9 cellular contexts compared by ENCODE assay signal in genomic region chr17:7612294-7612640, GRCh38. TPM values are rescaled to one million over a fixed set of nuclear protein-coding genes. Genes with fewer than 3 reads are reported as not detected.
DNase-seq lines count a peak whose midpoint lies in the region; ATAC-seq, FAIRE-seq and TF ChIP-seq lines count a peak whose summit lies in the region.
"Had no signal": no experiment of that assay in that cellular context is flagged by ENCODE, and none has a peak within 500 bp of the region (broad histone marks: within the 10 kb centered on the region; RNA-seq: fewer than 3 reads in every experiment).

No MANE protein-coding gene starts in this region.

- no peak for DNase-seq in A549 (ENCODE audit: low read depth in 1 of 2, low spot score in 1 of 2)
- no peak for DNase-seq in Calu3
- DNase-seq in adipocyte (ENCODE audit: low read depth) = peak; percentile 64
- DNase-seq in memory B cell (ENCODE audit: low spot score in 2 of 2) = no peak
- DNase-seq in testis = no peak
- no peak for DNase-seq in H4 (ENCODE audit: low spot score)
- no peak for DNase-seq in HuH-7 (ENCODE audit: low spot score)

- no peaks in the 10 kb centered on the region for H3K9me3 Mint-ChIP-seq in Calu3 (ENCODE audit: low read depth, unreplicated experiment)
- no peaks in the 10 kb centered on the region for H3K9me3 Mint-ChIP-seq in memory B cell

- H3K4me3 Mint-ChIP-seq in Calu3 (ENCODE audit: low read depth, unreplicated experiment) = peak overlapping the region; percentile 78
- peak overlapping the region; percentile 53 for H3K4me3 Mint-ChIP-seq in memory B cell

- ATAC-seq in A549 (no peak), memory B cell (ENCODE audit: low read depth) (no peak), GM19324 (IDR thresholded peaks at IDR 0.05; ENCODE audit: low FRiP score, unreplicated experiment) (no peak)

- 96% methylated on average over 1 of the region's 1 CpG for WGBS in A549 (ENCODE audit: missing lambda C conversion rate)
- 79 to 84% methylated on average over 1 of the region's 1 CpG for WGBS in testis, 2 donors

- POLR2A ChIA-PET in A549 (lab: Yijun Ruan, JAX) = interaction anchor here (6.1 kb wide), 1 partner anchor 75 kb away, joined by 58 read pairs; the partner anchor contains the start of genes TP53 and WRAP53

- H3K9me3 ChIP-seq in A549 = no peaks in the 10 kb centered on the region
- H3K9me3 ChIP-seq in adipocyte (ENCODE audit: control insufficient read depth, low read length) = no peaks in the 10 kb centered on the region
- no peaks in the 10 kb centered on the region for H3K9me3 ChIP-seq in testis

- peak overlapping the region; percentile 91 for H3K4me2 ChIP-seq in A549

- no peak overlapping the region for H3K4me3 ChIP-seq in A549
- H3K4me3 ChIP-seq in adipocyte (ENCODE audit: low read length) = peak overlapping the region; percentile 97
- no peak overlapping the region for H3K4me3 ChIP-seq in testis

- intact Hi-C loops in Calu3 (cut with micrococcal nuclease; ENCODE audit: unreplicated experiment) = no loop called here
- intact Hi-C loops in testis (cut with DNase I; ENCODE audit: low total_unique reads) = no loop called here

- H3K4me1 ChIP-seq in A549 = peaks cover 29% of the 10 kb centered on the region
- peaks cover 34% of the 10 kb centered on the region for H3K4me1 ChIP-seq in adipocyte (ENCODE audit: control insufficient read depth, insufficient read depth, low read length)
- peaks cover 23% of the 10 kb centered on the region for H3K4me1 ChIP-seq in testis

- peaks cover 23% of the 10 kb centered on the region for H3K4me1 Mint-ChIP-seq in Calu3 (ENCODE audit: low read depth, unreplicated experiment)
- peaks cover 31% of the 10 kb centered on the region for H3K4me1 Mint-ChIP-seq in memory B cell

- H3K27me3 ChIP-seq in adipocyte (replicated peaks; ENCODE audit: control insufficient read depth, insufficient read depth, low read length) (no peaks in the 10 kb centered on the region), testis (no peaks in the 10 kb centered on the region)

- CTCF ChIA-PET in A549 (lab: Yijun Ruan, JAX) = interaction anchor here (0.9 to 7.7 kb wide), 9 partner anchors 11 to 150 kb away, joined by 3 to 56 read pairs (median 5); partner anchors contain the start of genes SAT2, SOX15, TP53 and WRAP53
- CTCF ChIA-PET in Calu3 (lab: Charles Lee) = no interaction called here

- H3K9ac ChIP-seq in adipocyte (ENCODE audit: low read length) = peak overlapping the region; percentile 23

- H3K27me3 Mint-ChIP-seq in Calu3 (ENCODE audit: unreplicated experiment) (no peaks in the 10 kb centered on the region), memory B cell (no peaks in the 10 kb centered on the region)

- H3K36me3 ChIP-seq in adipocyte (ENCODE audit: control insufficient read depth, insufficient read depth, low read length, severe bottlenecking) (peaks cover 14% of the 10 kb centered on the region), testis (ENCODE audit: low read depth, missing control alignments) (no peaks in the 10 kb centered on the region)

- FAIRE-seq in A549 (lab: Jason Lieb, UNC) = peak; percentile 51
- FAIRE-seq: D721Med had no signal

- TF ChIP-seq CTCF in A549 (IDR thresholded peaks at IDR 0.05) (no peak), Calu3 (IDR thresholded peaks at IDR 0.05; ENCODE audit: unreplicated experiment) (no peak), testis (IDR thresholded peaks at IDR 0.05) (no peak)

- no TSS peak for BruUV-seq in Calu3 (replicated peaks; lab: Mats Ljungman, UMichigan)

- TF ChIP-seq POLR2A in A549 (IDR thresholded peaks at IDR 0.05; ENCODE audit: low read length) = no peak
- no peak for TF ChIP-seq POLR2A in testis (IDR thresholded peaks at IDR 0.05)

- TF ChIP-seq EP300 in A549 (IDR thresholded peaks at IDR 0.05) = no peak

- no peak for TF ChIP-seq RAD21 in A549 (conservative IDR thresholded peaks at IDR 0.05 in 1 of 2, IDR thresholded peaks at IDR 0.05 in 1 of 2)

- peak overlapping the region; percentile 40 to 66; a peak in 4 of 6 replicates for H3K27ac ChIP-seq in A549
- no peak overlapping the region for H3K27ac ChIP-seq in testis

- H3K36me3 Mint-ChIP-seq in Calu3 (ENCODE audit: insufficient read depth, unreplicated experiment) (peaks cover 28% of the 10 kb centered on the region), memory B cell (peaks cover 6% of the 10 kb centered on the region)

- peak overlapping the region; percentile 11 for H3K27ac Mint-ChIP-seq in Calu3 (ENCODE audit: unreplicated experiment)
- no peak overlapping the region for H3K27ac Mint-ChIP-seq in memory B cell

TF ChIP-seq in A549, 52 proteins besides CTCF, POLR2A, EP300 and RAD21 (continues in another document):
- TF ChIP-seq HMGXB4 (CRISPR knock-in tag; IDR thresholded peaks at IDR 0.05; ENCODE audit: borderline replicate concordance) (no peak), FOXS1 (CRISPR knock-in tag; IDR thresholded peaks at IDR 0.05) (no peak), JUN (IDR thresholded peaks at IDR 0.05) (no peak), EHMT2 (IDR thresholded peaks at IDR 0.05; ENCODE audit: low read depth) (no peak), CEBPB (IDR thresholded peaks at IDR 0.05) (no peak), HOXA7 (CRISPR knock-in tag; IDR thresholded peaks at IDR 0.05) (no peak), ZSCAN20 (CRISPR knock-in tag; IDR thresholded peaks at IDR 0.05) (no peak), CHD2 (IDR thresholded peaks at IDR 0.05; ENCODE audit: low read length, partially characterized antibody) (no peak)

RNA-seq across cellular contexts. Expression of gene FXR2, which starts 2.4 kb away (rescaled TPM):
- polyA plus RNA-seq in A549 (2011; rRNA removed) (40.7 and 45.3 TPM in 2 replicates), A549 (2017; fragmentation: RNase III; extraction: RNeasy Plus Mini Kit Qiagen cat#74134 plus additional on column Dnase treatment) (38.9 to 45.2 TPM (median 42.9 TPM) in 3 replicates), testis (ENCODE audit: insufficient read depth, low read depth, low replicate concordance) (76.0 TPM)
- polyA plus RNA-seq in A549 (2012; cell fraction: cytosol; rRNA removed) = 57.2 and 75.6 TPM in 2 replicates
- 120 and 125 TPM in 2 replicates for polyA plus RNA-seq in A549 (2012; cell fraction: nucleus; rRNA removed)
- 74.1 and 80.2 TPM in 2 replicates for polyA minus RNA-seq in A549 (2011; rRNA and poly(A)+ RNA removed)
- total RNA-seq in Calu3 (2022) (30.3 and 30.9 TPM in 2 replicates), testis (10 to 100 TPM; 53.8 to 60.3 TPM)
- 11.4 and 16.5 TPM in 2 replicates for total RNA-seq in H4 (2014; rRNA removed; shearing (Covaris generic))

RNA-seq across cellular contexts. Expression of gene SAT2, which starts 15.4 kb away (rescaled TPM):
- polyA plus RNA-seq in A549 (2011; rRNA removed) (38.1 and 44.4 TPM in 2 replicates), A549 (2017; fragmentation: RNase III; extraction: RNeasy Plus Mini Kit Qiagen cat#74134 plus additional on column Dnase treatment) (59.8 to 76.3 TPM (median 70.1 TPM) in 3 replicates), testis (ENCODE audit: insufficient read depth, low read depth, low replicate concordance) (128 TPM)
- polyA plus RNA-seq in A549 (2012; cell fraction: cytosol; rRNA removed) = 30.0 and 37.5 TPM in 2 replicates
- polyA plus RNA-seq in A549 (2012; cell fraction: nucleus; rRNA removed) = 26.8 and 43.1 TPM in 2 replicates
- polyA minus RNA-seq in A549 (2011; rRNA and poly(A)+ RNA removed) = 12.4 and 13.3 TPM in 2 replicates
- total RNA-seq in Calu3 (2022) (15.9 and 16.6 TPM in 2 replicates), testis (100 to 1,000 TPM; 108 to 112 TPM)
- 39.6 and 45.6 TPM in 2 replicates for total RNA-seq in H4 (2014; rRNA removed; shearing (Covaris generic))

RNA-seq across cellular contexts. Expression of gene SHBG, which starts 17.7 kb away (rescaled TPM):
- polyA plus RNA-seq in A549 (2011; rRNA removed) (0.31 and 0.34 TPM in 2 replicates), A549 (2017; fragmentation: RNase III; extraction: RNeasy Plus Mini Kit Qiagen cat#74134 plus additional on column Dnase treatment) (0.37 to 0.63 TPM (median 0.50 TPM) in 3 replicates), testis (ENCODE audit: insufficient read depth, low read depth, low replicate concordance) (17.8 TPM)
- 0.26 and 0.30 TPM in 2 replicates for polyA plus RNA-seq in A549 (2012; cell fraction: cytosol; rRNA removed)
- 0.42 and 0.73 TPM in 2 replicates for polyA plus RNA-seq in A549 (2012; cell fraction: nucleus; rRNA removed)
- polyA minus RNA-seq in A549 (2011; rRNA and poly(A)+ RNA removed) = 0.33 TPM in 1 of 2 replicates, not detected in the other
- total RNA-seq in Calu3 (2022) (0.39 TPM in 1 of 2 replicates, not detected in the other), testis (1 to 10 TPM; 3.2 to 6.1 TPM)
- not detected in 2 replicates for total RNA-seq in H4 (2014; rRNA removed; shearing (Covaris generic))

RNA-seq across cellular contexts. Expression of gene SOX15, which starts 22.4 kb away (rescaled TPM):
- 0.05 and 0.11 TPM in 2 replicates for polyA plus RNA-seq in A549 (2011; rRNA removed)
- polyA plus RNA-seq in A549 (2012; cell fraction: cytosol; rRNA removed) = 0.17 and 0.21 TPM in 2 replicates
- 0.89 and 1.1 TPM in 2 replicates for polyA plus RNA-seq in A549 (2012; cell fraction: nucleus; rRNA removed)
- polyA plus RNA-seq in A549 (2017; fragmentation: RNase III; extraction: RNeasy Plus Mini Kit Qiagen cat#74134 plus additional on column Dnase treatment) = 0.19 to 0.30 TPM (median 0.22 TPM) in 3 replicates
- polyA minus RNA-seq in A549 (2011; rRNA and poly(A)+ RNA removed) = 0.58 TPM in 1 of 2 replicates, not detected in the other
- not detected in 2 replicates for total RNA-seq in Calu3 (2022)
- total RNA-seq in testis = 1 to 10 TPM; 2.8 to 4.0 TPM
- polyA plus RNA-seq in testis (ENCODE audit: insufficient read depth, low read depth, low replicate concordance) = 2.6 TPM
- total RNA-seq in H4 (2014; rRNA removed; shearing (Covaris generic)) = not detected in 2 replicates

RNA-seq across cellular contexts. Expression of gene MPDU1, which starts 28.6 kb away (rescaled TPM):
- polyA plus RNA-seq in A549 (2011; rRNA removed) = 148 and 204 TPM in 2 replicates
- 202 and 249 TPM in 2 replicates for polyA plus RNA-seq in A549 (2012; cell fraction: cytosol; rRNA removed)
- polyA plus RNA-seq in A549 (2012; cell fraction: nucleus; rRNA removed) = 243 and 331 TPM in 2 replicates
- polyA plus RNA-seq in A549 (2017; fragmentation: RNase III; extraction: RNeasy Plus Mini Kit Qiagen cat#74134 plus additional on column Dnase treatment) = 126 to 134 TPM (median 127 TPM) in 3 replicates
- polyA minus RNA-seq in A549 (2011; rRNA and poly(A)+ RNA removed) = 156 and 191 TPM in 2 replicates
- total RNA-seq in Calu3 (2022) = 34.6 and 36.3 TPM in 2 replicates
- total RNA-seq in testis = 10 to 100 TPM; 55.7 to 88.7 TPM
- polyA plus RNA-seq in testis (ENCODE audit: insufficient read depth, low read depth, low replicate concordance) = 60.9 TPM
- total RNA-seq in H4 (2014; rRNA removed; shearing (Covaris generic)) = 146 and 193 TPM in 2 replicates

Comparison
In these comparisons a context has a peak if more than half of its experiments do, and no peak if none do; other contexts are left out.
1. H3K27ac ChIP-seq: peak in A549 (2 of 2); none in testis (0 of 2).